Comparison of ENCODE assay signal across 17 cellular contexts in the genomic region with DNA sequence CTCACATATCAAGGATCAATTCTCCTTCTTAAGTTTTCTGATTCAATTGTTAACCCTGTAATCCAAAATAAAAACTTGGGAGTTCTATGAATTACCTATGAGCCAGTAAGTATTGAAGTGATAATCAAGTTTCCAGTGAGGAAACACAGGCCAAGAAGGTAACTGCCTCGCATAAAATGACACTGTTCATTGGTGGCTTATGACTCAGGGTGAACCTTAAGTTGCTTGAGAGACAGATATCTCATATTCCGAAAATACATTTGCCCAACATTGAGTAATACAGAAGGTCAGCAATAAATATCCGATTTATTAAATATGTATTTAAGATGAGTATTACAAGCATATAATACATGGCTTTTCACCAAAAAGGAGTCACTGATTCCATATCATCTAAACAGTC. TPM values are rescaled to one million over a fixed set of nuclear protein-coding genes. Genes with fewer than 3 reads are reported as not detected.
DNase-seq lines count a peak whose midpoint lies in the region; ATAC-seq and TF ChIP-seq lines count a peak whose summit lies in the region.
"Had no signal": no experiment of that assay in that cellular context is flagged by ENCODE, and none has a peak within 500 bp of the region (broad histone marks: within the 10 kb centered on the region; RNA-seq: fewer than 3 reads in every experiment).

No MANE protein-coding gene starts in this region.

- intact Hi-C loops in heart left ventricle (cut with DNase I) = no loop called here
- intact Hi-C loops in right cardiac atrium (cut with DNase I) = no loop called here
- intact Hi-C loops in gastrocnemius medialis (cut with DNase I; ENCODE audit: low total_unique reads) = loop anchor here (5.0 kb wide), 1 partner anchor 42 kb away; no protein-coding TSS in a partner anchor

- no peaks in the 10 kb centered on the region for H3K9me3 Mint-ChIP-seq in endothelial cell (ENCODE audit: unreplicated experiment)
- H3K9me3 Mint-ChIP-seq: CD8-positive, alpha-beta T cell; H9 had no signal

- peaks cover 0 to 7% (median 0%) of the 10 kb centered on the region in 12 donors for H3K4me1 ChIP-seq in heart left ventricle
- no peaks in the 10 kb centered on the region for H3K4me1 ChIP-seq in right cardiac atrium (ENCODE audit: control insufficient read depth, insufficient read depth, low read length)
- peaks cover 22 to 25% of the 10 kb centered on the region in 2 donors for H3K4me1 ChIP-seq in gastrocnemius medialis
- H3K4me1 ChIP-seq: A549 had no signal

- 69 to 87% (median 78%) methylated on average over 3 of the region's 3 CpGs for WGBS in heart left ventricle, 4 donors
- WGBS in right cardiac atrium = 93% methylated on average over 3 of the region's 3 CpGs

- H3K27me3 ChIP-seq in heart left ventricle (no peaks in the 10 kb centered on the region), right cardiac atrium (ENCODE audit: control insufficient read depth, insufficient read depth) (no peaks in the 10 kb centered on the region), gastrocnemius medialis (no peaks in the 10 kb centered on the region)
- H3K27me3 ChIP-seq: BLaER1 treated with 17β-estradiol and CSF1 and Interleukin-3, amounts not matched to agents 10 nM and 100 nM had no signal

- no peak overlapping the region for H3K27ac ChIP-seq in heart left ventricle
- no peak overlapping the region for H3K27ac ChIP-seq in right cardiac atrium (ENCODE audit: low read length)
- peak overlapping the region; percentile 69 to 85 (median 81) for H3K27ac ChIP-seq in gastrocnemius medialis
- H3K27ac ChIP-seq: 22Rv1, A549 had no signal

- in situ Hi-C loops in gastrocnemius medialis (cut with MboI; ENCODE audit: low sequenced_read_pairs in 4 of 4) = no loop called here

- H3K4me3 ChIP-seq in heart left ventricle (no peak overlapping the region), right cardiac atrium (ENCODE audit: low read length) (no peak overlapping the region), gastrocnemius medialis (no peak overlapping the region)
- H3K4me3 ChIP-seq: A549, GM12878 had no signal

- no peaks in the 10 kb centered on the region for H3K9me3 ChIP-seq in heart left ventricle
- H3K9me3 ChIP-seq in right cardiac atrium (ENCODE audit: control insufficient read depth, low read length) = no peaks in the 10 kb centered on the region
- no peaks in the 10 kb centered on the region for H3K9me3 ChIP-seq in gastrocnemius medialis
- H3K9me3 ChIP-seq: A549; BLaER1 treated with 17β-estradiol and CSF1 and Interleukin-3, amounts not matched to agents 10 nM and 100 nM had no signal

- no peak for TF ChIP-seq CTCF in heart left ventricle (IDR thresholded peaks at IDR 0.05)
- no peak for TF ChIP-seq CTCF in endothelial cell (IDR thresholded peaks at IDR 0.05; ENCODE audit: unreplicated experiment)
- no peak for TF ChIP-seq CTCF in gastrocnemius medialis (IDR thresholded peaks at IDR 0.05 in 4 of 5, conservative IDR thresholded peaks at IDR 0.05 in 1 of 5)

- no peaks in the 10 kb centered on the region for H3K27me3 Mint-ChIP-seq in endothelial cell (ENCODE audit: unreplicated experiment)

- H3K4me3 Mint-ChIP-seq in endothelial cell (ENCODE audit: unreplicated experiment) = no peak overlapping the region
- H3K4me3 Mint-ChIP-seq: CD8-positive, alpha-beta T cell; H9 had no signal

- peaks cover 18% of the 10 kb centered on the region for H3K4me1 Mint-ChIP-seq in endothelial cell (ENCODE audit: unreplicated experiment)
- H3K4me1 Mint-ChIP-seq: H9 had no signal

- H3K27ac Mint-ChIP-seq in endothelial cell (ENCODE audit: unreplicated experiment) = peak overlapping the region; percentile 42
- H3K27ac Mint-ChIP-seq: CD8-positive, alpha-beta T cell; H9 had no signal

- H3K36me3 ChIP-seq in heart left ventricle = peaks cover 0 to 80% (median 69%) of the 10 kb centered on the region in 9 donors
- H3K36me3 ChIP-seq in gastrocnemius medialis = peaks cover 0 to 42% of the 10 kb centered on the region in 2 donors

- ATAC-seq in heart left ventricle (peak in 3 of 4 donors; percentile 49 to 83 (median 83)), right cardiac atrium (no peak), gastrocnemius medialis (peak; percentile 98 to 99)
- ATAC-seq: A549; CD8-positive, alpha-beta T cell; GM12878; HepG2 had no signal

- DNase-seq in heart left ventricle (no peak), right cardiac atrium (no peak), endothelial cell (ENCODE audit: low spot score) (no peak), gastrocnemius medialis (peak; percentile 22 to 34), DMS79 (lab: John Stamatoyannopoulos, UW) (no peak), HuH-7.5 (ENCODE audit: low spot score) (no peak), NOMO-1 treated with dmso at 0.1 percent for 144 hours (lab: John Stamatoyannopoulos, UW; ENCODE audit: unreplicated experiment) (no peak)
- DNase-seq: Calu3; CD8-positive, alpha-beta T cell; DND-41; EL; H9 had no signal

- H3K36me3 Mint-ChIP-seq in endothelial cell (ENCODE audit: low read depth, unreplicated experiment) = peaks cover 10% of the 10 kb centered on the region

- TF ChIP-seq POLR2A in heart left ventricle (IDR thresholded peaks at IDR 0.05) (no peak), gastrocnemius medialis (IDR thresholded peaks at IDR 0.05) (no peak)

RNA-seq across cellular contexts. Expression of a gene that starts 31.9 kb away (rescaled TPM):
- total RNA-seq in heart left ventricle = 100 to 1,000 TPM in 2 of 9 donors, 10 to 100 TPM in 7; 52.4 to 110 (median 62.7) TPM
- polyA plus RNA-seq in heart left ventricle = 10 to 100 TPM; 30.8 to 58.0 TPM
- total RNA-seq in right cardiac atrium = 10 to 100 TPM; 44.9 to 88.0 (median 50.4) TPM
- polyA plus RNA-seq in right cardiac atrium = 38.0 TPM
- 106 TPM for total RNA-seq in endothelial cell (ENCODE audit: unreplicated experiment)
- total RNA-seq in gastrocnemius medialis = 100 to 1,000 TPM; 144 to 247 (median 162) TPM

Comparison
In these comparisons a context has a peak if more than half of its experiments do, and no peak if none do; other contexts are left out.
1. ATAC-seq: peak in heart left ventricle (3 of 4) and gastrocnemius medialis (2 of 2); none in right cardiac atrium (0 of 2).
2. DNase-seq: peak in gastrocnemius medialis (2 of 2); none in heart left ventricle (0 of 5), right cardiac atrium (0 of 3), endothelial cell (single experiment), DMS79 (single experiment), HuH-7.5 (single experiment) and NOMO-1 treated with dmso at 0.1 percent for 144 hours (single experiment).
3. H3K27ac ChIP-seq: peak in gastrocnemius medialis (4 of 4); none in heart left ventricle (0 of 12) and right cardiac atrium (single experiment).